2 cellular contexts compared by ENCODE assay signal in genomic region chr1:161466707-161467106, GRCh38. TPM values are rescaled to one million over a fixed set of nuclear protein-coding genes. Genes with fewer than 3 reads are reported as not detected.
"Had no signal": no experiment of that assay in that cellular context is flagged by ENCODE, and none has a peak within 500 bp of the region (broad histone marks: within the 10 kb centered on the region; RNA-seq: fewer than 3 reads in every experiment).

No MANE protein-coding gene starts in this region.

RNA-seq across cellular contexts. Expression of gene FCGR2A, which starts 38.5 kb away (rescaled TPM):
- total RNA-seq: LHCN-M2, MCF 10A had no signal
